In the genomic region with DNA sequence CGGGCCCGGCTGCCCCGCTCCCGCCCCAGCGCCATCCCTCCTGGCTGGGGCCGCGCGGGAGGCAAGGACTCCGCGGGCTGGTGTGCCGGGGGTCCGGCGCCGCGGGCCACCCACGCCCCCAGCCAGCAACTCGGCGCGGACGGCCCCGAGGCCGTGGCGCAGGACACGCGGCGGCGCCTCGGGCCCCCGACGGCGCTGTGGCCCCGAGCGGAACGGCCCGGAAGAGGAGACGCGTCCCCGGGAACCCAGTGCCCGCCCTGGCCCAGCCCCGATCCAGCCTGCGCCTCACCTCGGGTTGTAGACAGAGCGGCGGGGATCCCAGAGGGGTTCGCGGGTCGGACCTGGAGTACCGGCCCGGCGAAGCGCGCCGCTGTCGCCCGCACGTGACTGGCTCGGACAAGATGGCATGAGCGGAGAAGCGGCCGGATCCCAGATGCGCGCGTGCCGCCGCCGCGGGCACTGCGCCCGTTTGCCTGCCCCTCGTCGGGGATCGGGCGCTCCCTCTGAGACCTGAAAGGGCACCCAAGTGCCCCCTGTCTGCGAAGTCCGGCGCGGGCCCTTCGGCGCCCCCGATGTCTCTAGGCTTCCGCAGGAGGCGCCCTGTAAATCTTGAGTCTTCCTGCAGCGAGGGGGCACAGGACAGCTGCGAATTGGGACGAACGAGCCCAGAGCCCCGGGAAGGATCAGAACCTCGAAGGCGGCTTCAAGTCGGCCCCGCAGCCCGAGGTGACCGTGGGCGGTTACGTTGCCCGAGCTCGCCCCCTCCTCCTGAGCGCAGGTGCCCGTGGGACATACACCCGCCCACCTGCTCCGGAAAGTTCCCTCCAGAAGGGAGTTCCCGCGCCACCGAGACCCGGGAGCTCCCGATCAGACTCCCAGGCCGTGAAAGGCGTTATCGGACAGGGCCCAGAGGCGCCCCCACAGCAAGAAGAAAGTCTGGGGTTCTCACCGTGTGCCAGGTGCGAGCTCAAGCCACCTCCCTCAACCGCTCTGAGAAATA, we compare ENCODE assay signal across 8 cellular contexts. TPM values are rescaled to one million over a fixed set of nuclear protein-coding genes. Genes with fewer than 3 reads are reported as not detected.
DNase-seq lines count a peak whose midpoint lies in the region; ATAC-seq and TF ChIP-seq lines count a peak whose summit lies in the region.

No MANE protein-coding gene starts in this region.

- POLR2A ChIA-PET in WTC11 (lab: Charles Lee) = interaction anchor here (1.0 kb wide), 1 partner anchor 20 kb away, joined by 4 read pairs; no protein-coding TSS in a partner anchor

- H3K36me3 Mint-ChIP-seq in IgD-negative memory B cell (no peaks in the 10 kb centered on the region), WTC11 (no peaks in the 10 kb centered on the region)

- no peak for TF ChIP-seq CTCF in WTC11 (IDR thresholded peaks at IDR 0.05)

- H3K9me3 Mint-ChIP-seq in IgD-negative memory B cell (no peaks in the 10 kb centered on the region), WTC11 (no peaks in the 10 kb centered on the region)

- H3K27me3 ChIP-seq in layer of hippocampus (ENCODE audit: control insufficient read depth, insufficient read depth, low read length) = no peaks in the 10 kb centered on the region

- CTCF ChIA-PET in WTC11 (lab: Charles Lee) = interaction anchor here (0.7 to 2.8 kb wide), 20 partner anchors 10 to 276 kb away, joined by 3 to 9 read pairs (median 5); partner anchors contain the start of genes NEK4 and STIMATE

- peak; percentile 1 for DNase-seq in COR-L47 (lab: John Stamatoyannopoulos, UW)
- DNase-seq in WTC11 (ENCODE audit: low spot score) = peak; percentile 82
- peak; percentile 57 for DNase-seq in central memory CD4-positive, alpha-beta T cell
- DNase-seq in stimulated activated CD4-positive, alpha-beta T cell treated with anti-CD3 and anti-CD28 coated beads, Interleukin-2, amount 100 ng/mL, for 24 hours = peak; percentile 58 to 61

- peaks cover 23 to 33% (median 30%) of the 10 kb centered on the region in 3 donors for H3K4me1 Mint-ChIP-seq in IgD-negative memory B cell
- H3K4me1 Mint-ChIP-seq in WTC11 = peaks cover 30% of the 10 kb centered on the region

- no peaks in the 10 kb centered on the region for H3K27me3 Mint-ChIP-seq in IgD-negative memory B cell
- H3K27me3 Mint-ChIP-seq in WTC11 (ENCODE audit: low read depth) = peaks cover 42% of the 10 kb centered on the region

- H3K4me3 Mint-ChIP-seq in IgD-negative memory B cell (peak overlapping the region; percentile 79 to 95 (median 94)), WTC11 (peak overlapping the region; percentile 69)

- H3K27ac ChIP-seq in layer of hippocampus (ENCODE audit: low read depth, low read length) = peak overlapping the region; percentile 82

- H3K27ac Mint-ChIP-seq in IgD-negative memory B cell = peak overlapping the region; percentile 54 to 98 (median 92)
- H3K27ac Mint-ChIP-seq in WTC11 = no peak overlapping the region

- ATAC-seq in GM21390 (IDR thresholded peaks at IDR 0.05; ENCODE audit: unreplicated experiment) = peak; percentile 29
- ATAC-seq in WTC11 = peak; percentile 79
- no peak for ATAC-seq in HG02870 (IDR thresholded peaks at IDR 0.05; ENCODE audit: unreplicated experiment)

TF ChIP-seq in WTC11, 78 proteins besides CTCF, POLR2A, EP300 and RAD21 (continues in another document):
- TF ChIP-seq MYBL2 (CRISPR knock-in tag; IDR thresholded peaks at IDR 0.05) (peak; percentile 91; the same call in 1 of the 2 replicates), PRDM15 (CRISPR knock-in tag; IDR thresholded peaks at IDR 0.05) (no peak; the same call in 1 of the 2 replicates), ZNF425 (CRISPR knock-in tag; conservative IDR thresholded peaks at IDR 0.05) (no peak), NFE2L1 (CRISPR knock-in tag; IDR thresholded peaks at IDR 0.05) (peak; percentile 72), JUN (CRISPR knock-in tag; IDR thresholded peaks at IDR 0.05) (no peak), STAT6 (CRISPR knock-in tag; conservative IDR thresholded peaks at IDR 0.05; ENCODE audit: low read depth) (no peak)
- TF ChIP-seq, protein P1, sequence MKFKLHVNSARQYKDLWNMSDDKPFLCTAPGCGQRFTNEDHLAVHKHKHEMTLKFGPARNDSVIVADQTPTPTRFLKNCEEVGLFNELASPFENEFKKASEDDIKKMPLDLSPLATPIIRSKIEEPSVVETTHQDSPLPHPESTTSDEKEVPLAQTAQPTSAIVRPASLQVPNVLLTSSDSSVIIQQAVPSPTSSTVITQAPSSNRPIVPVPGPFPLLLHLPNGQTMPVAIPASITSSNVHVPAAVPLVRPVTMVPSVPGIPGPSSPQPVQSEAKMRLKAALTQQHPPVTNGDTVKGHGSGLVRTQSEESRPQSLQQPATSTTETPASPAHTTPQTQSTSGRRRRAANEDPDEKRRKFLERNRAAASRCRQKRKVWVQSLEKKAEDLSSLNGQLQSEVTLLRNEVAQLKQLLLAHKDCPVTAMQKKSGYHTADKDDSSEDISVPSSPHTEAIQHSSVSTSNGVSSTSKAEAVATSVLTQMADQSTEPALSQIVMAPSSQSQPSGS (CRISPR knock-in tag; IDR thresholded peaks at IDR 0.05; ENCODE audit: borderline replicate concordance, low read depth) = no peak
- TF ChIP-seq, protein P2, sequence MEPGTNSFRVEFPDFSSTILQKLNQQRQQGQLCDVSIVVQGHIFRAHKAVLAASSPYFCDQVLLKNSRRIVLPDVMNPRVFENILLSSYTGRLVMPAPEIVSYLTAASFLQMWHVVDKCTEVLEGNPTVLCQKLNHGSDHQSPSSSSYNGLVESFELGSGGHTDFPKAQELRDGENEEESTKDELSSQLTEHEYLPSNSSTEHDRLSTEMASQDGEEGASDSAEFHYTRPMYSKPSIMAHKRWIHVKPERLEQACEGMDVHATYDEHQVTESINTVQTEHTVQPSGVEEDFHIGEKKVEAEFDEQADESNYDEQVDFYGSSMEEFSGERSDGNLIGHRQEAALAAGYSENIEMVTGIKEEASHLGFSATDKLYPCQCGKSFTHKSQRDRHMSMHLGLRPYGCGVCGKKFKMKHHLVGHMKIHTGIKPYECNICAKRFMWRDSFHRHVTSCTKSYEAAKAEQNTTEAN (CRISPR knock-in tag; IDR thresholded peaks at IDR 0.05) = peak; percentile 91

RNA-seq across cellular contexts. Expression of gene SFMBT1, which starts 0.6 kb away (rescaled TPM):
- polyA plus RNA-seq in IgD-negative memory B cell = 17.8 TPM
- 12.3 to 20.9 TPM (median 14.7 TPM) in 3 replicates for total RNA-seq in WTC11 (2021)

Comparison
In these comparisons a context has a peak if more than half of its experiments do, and no peak if none do; other contexts are left out.
1. DNase-seq: peak in every context shown above with its lines; median percentile 82 in WTC11; 60 in stimulated activated CD4-positive, alpha-beta T cell treated with anti-CD3 and anti-CD28 coated beads, Interleukin-2, amount 100 ng/mL, for 24 hours; 57 in central memory CD4-positive, alpha-beta T cell; 1 in COR-L47.